In genomic region chr22:19158649-19159048, GRCh38 we compare ENCODE assay signal across 21 cellular contexts. TPM values are rescaled to one million over a fixed set of nuclear protein-coding genes. Genes with fewer than 3 reads are reported as not detected.
"Had no signal": no experiment of that assay in that cellular context is flagged by ENCODE, and none has a peak within 500 bp of the region (broad histone marks: within the 10 kb centered on the region; RNA-seq: fewer than 3 reads in every experiment).

No MANE protein-coding gene starts in this region.

RNA-seq across cellular contexts. Expression of gene GSC2, which starts 8.6 kb away (rescaled TPM):
- total RNA-seq: activated naive CD4-positive, alpha-beta T cell treated with anti-CD3 and anti-CD28 coated beads for 36 hours; activated naive CD4-positive, alpha-beta T cell treated with anti-CD3 and anti-CD28 coated beads, Interleukin-2, amount 50 U/mL, for 72 hours; activated naive CD8-positive, alpha-beta T cell treated with anti-CD3 and anti-CD28 coated beads for 36 hours; activated naive CD8-positive, alpha-beta T cell treated with anti-CD3 and anti-CD28 coated beads, Interleukin-2, amount 10 ng/mL, durations not matched to agents 7 days and 5 days; activated T-cell treated with anti-CD3 and anti-CD28 coated beads, Interleukin-2, amount 50 U/mL, for 4 hours; activated T-cell treated with anti-CD3 and anti-CD28 coated beads, Interleukin-2, amount 50 U/mL, for 72 hours; activated T-helper 17 cell treated with anti-CD3 and anti-CD28 coated beads, Interleukin-2, amount 50 U/mL, for 72 hours; activated T-helper 2 cell treated with anti-CD3 and anti-CD28 coated beads, Interferon-gamma antibody, Interleukin-2, Interleukin-4, amounts not matched to agents 10 μg/mL and 5 μg/mL and 100 μg/mL, durations not matched to agents 14 hours and 24 hours and 36 hours; adrenal gland; aorta; ascending aorta; astrocyte; body of pancreas; breast epithelium; bronchial epithelial cell; cardiac muscle cell; cardiac septum; cerebellum; chondrocyte had no signal
- polyA plus RNA-seq: adipose tissue, adrenal gland, aorta, cardiac muscle cell had no signal

RNA-seq across cellular contexts. Expression of gene TSSK2, which starts 27.5 kb away (rescaled TPM):
- total RNA-seq: activated naive CD4-positive, alpha-beta T cell treated with anti-CD3 and anti-CD28 coated beads for 36 hours; activated naive CD4-positive, alpha-beta T cell treated with anti-CD3 and anti-CD28 coated beads, Interleukin-2, amount 50 U/mL, for 72 hours; activated naive CD8-positive, alpha-beta T cell treated with anti-CD3 and anti-CD28 coated beads for 36 hours; activated naive CD8-positive, alpha-beta T cell treated with anti-CD3 and anti-CD28 coated beads, Interleukin-2, amount 10 ng/mL, durations not matched to agents 7 days and 5 days; activated T-cell treated with anti-CD3 and anti-CD28 coated beads, Interleukin-2, amount 50 U/mL, for 4 hours; activated T-cell treated with anti-CD3 and anti-CD28 coated beads, Interleukin-2, amount 50 U/mL, for 72 hours; activated T-helper 1 cell treated with anti-CD3 and anti-CD28 coated beads, Interleukin-12 subunit alpha, Interleukin-12 subunit beta, Interleukin-2, Interleukin-4 antibody, amounts not matched to agents 30 ng/mL and 10 ng/mL and 1 ng/mL, durations not matched to agents 14 hours and 24 hours and 36 hours; activated T-helper 17 cell treated with anti-CD3 and anti-CD28 coated beads, Interleukin-2, amount 50 U/mL, for 72 hours; activated T-helper 2 cell treated with anti-CD3 and anti-CD28 coated beads, Interferon-gamma antibody, Interleukin-2, Interleukin-4, amounts not matched to agents 10 μg/mL and 5 μg/mL and 100 μg/mL, durations not matched to agents 14 hours and 24 hours and 36 hours; adrenal gland; aorta; ascending aorta; astrocyte; breast epithelium; bronchial epithelial cell; cardiac muscle cell; cardiac septum; cerebellum; chondrocyte had no signal
- polyA plus RNA-seq: cardiac muscle cell had no signal
